34 cellular contexts compared by ENCODE assay signal in the genomic region with DNA sequence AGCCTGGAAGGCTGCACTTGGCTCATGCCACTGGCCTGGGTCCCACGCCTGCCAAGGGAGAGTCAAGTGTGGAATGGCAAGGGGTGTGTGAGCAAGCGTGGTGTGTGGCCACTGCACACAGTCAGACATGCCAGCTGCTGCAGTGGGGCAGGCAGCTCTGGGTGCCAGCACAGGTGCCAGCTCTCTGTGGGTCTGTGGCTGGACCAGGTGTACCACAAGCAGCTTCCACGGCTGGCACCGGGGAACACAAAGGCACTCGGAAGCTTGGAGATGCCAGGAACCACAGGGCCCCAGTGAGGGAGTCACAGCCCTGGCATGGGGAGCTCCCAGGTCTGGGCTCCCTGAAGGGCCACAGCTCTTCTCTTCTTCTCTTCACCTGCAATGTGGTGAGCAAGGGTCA. TPM values are rescaled to one million over a fixed set of nuclear protein-coding genes. Genes with fewer than 3 reads are reported as not detected.
"Had no signal": no experiment of that assay in that cellular context is flagged by ENCODE, and none has a peak within 500 bp of the region (broad histone marks: within the 10 kb centered on the region; RNA-seq: fewer than 3 reads in every experiment).

No MANE protein-coding gene starts in this region.

- H3K27ac Mint-ChIP-seq: memory B cell; naive thymus-derived CD4-positive, alpha-beta T cell; natural killer cell treated with Interleukin-12 subunit alpha and Interleukin-12 subunit beta and Interleukin-15 and Interleukin-18, amount 100 ng/mL, for 72 hours; stimulated activated memory B cell treated with anti-CD40 and anti-IgM and Interleukin-4, amounts not matched to agents 10 μg/mL and 1 μg/mL and 100 μg/mL, for 72 hours had no signal

- DNase-seq: heart right ventricle; kidney; left colon; left lung; naive thymus-derived CD4-positive, alpha-beta T cell; nucleus accumbens; pancreas; posterior cingulate gyrus; psoas muscle; small intestine; spleen; stimulated activated CD4-positive, alpha-beta T cell treated with anti-CD3 and anti-CD28 coated beads, Interleukin-4, amount 100 ng/mL, for 4 hours; stimulated activated CD8-positive, alpha-beta memory T cell treated with anti-CD3 and anti-CD28 coated beads, Interleukin-4, amount 100 ng/mL, for 48 hours; stimulated activated naive CD8-positive, alpha-beta T cell treated with anti-CD3 and anti-CD28 coated beads, Interleukin-15, Interleukin-2, amounts not matched to agents 100 U/mL and 50 U/mL, for 24 hours; stomach; testis; thyroid gland; transverse colon had no signal

- H3K4me3 Mint-ChIP-seq: memory B cell; naive thymus-derived CD4-positive, alpha-beta T cell; natural killer cell treated with Interleukin-12 subunit alpha and Interleukin-12 subunit beta and Interleukin-15 and Interleukin-18, amount 100 ng/mL, for 72 hours; stimulated activated memory B cell treated with anti-CD40 and anti-IgM and Interleukin-4, amounts not matched to agents 10 μg/mL and 1 μg/mL and 100 μg/mL, for 72 hours had no signal

- H3K79me2 ChIP-seq: hepatocyte had no signal

- H3K4me3 ChIP-seq: heart right ventricle, hepatocyte, left lung, pancreas, psoas muscle, right atrium auricular region, spleen, stomach, testis, thyroid gland, transverse colon, upper lobe of left lung, vagina had no signal

- H3K36me3 Mint-ChIP-seq: memory B cell; naive thymus-derived CD4-positive, alpha-beta T cell; natural killer cell treated with Interleukin-12 subunit alpha and Interleukin-12 subunit beta and Interleukin-15 and Interleukin-18, amount 100 ng/mL, for 72 hours; stimulated activated memory B cell treated with anti-CD40 and anti-IgM and Interleukin-4, amounts not matched to agents 10 μg/mL and 1 μg/mL and 100 μg/mL, for 72 hours had no signal

- H2AFZ ChIP-seq: hepatocyte had no signal

- H3K27ac ChIP-seq: heart right ventricle, hepatocyte, left lung, pancreas, psoas muscle, right atrium auricular region, spleen, stomach, testis, thyroid gland, transverse colon, upper lobe of left lung, vagina had no signal

- H3K4me1 ChIP-seq: left lung, pancreas, psoas muscle, right atrium auricular region, spleen, stomach, testis, thyroid gland, upper lobe of left lung, vagina had no signal

- H3K4me1 Mint-ChIP-seq: memory B cell; naive thymus-derived CD4-positive, alpha-beta T cell; stimulated activated memory B cell treated with anti-CD40 and anti-IgM and Interleukin-4, amounts not matched to agents 10 μg/mL and 1 μg/mL and 100 μg/mL, for 72 hours had no signal

- H3K27me3 ChIP-seq: hepatocyte, pancreas, right atrium auricular region, testis, thyroid gland, transverse colon, upper lobe of left lung, vagina had no signal

- H3K9me3 ChIP-seq: heart right ventricle, left lung, pancreas, psoas muscle, right atrium auricular region, spleen, stomach, testis, thyroid gland, transverse colon, upper lobe of left lung, vagina had no signal

- H3K9me3 Mint-ChIP-seq: natural killer cell treated with Interleukin-12 subunit alpha and Interleukin-12 subunit beta and Interleukin-15 and Interleukin-18, amount 100 ng/mL, for 72 hours; stimulated activated memory B cell treated with anti-CD40 and anti-IgM and Interleukin-4, amounts not matched to agents 10 μg/mL and 1 μg/mL and 100 μg/mL, for 72 hours had no signal

- H3K36me3 ChIP-seq: heart right ventricle, left lung, pancreas, right atrium auricular region, spleen, stomach, thyroid gland, transverse colon, upper lobe of left lung, vagina had no signal

- H3K4me2 ChIP-seq: hepatocyte had no signal

RNA-seq across cellular contexts. Expression of gene ACTL8, which starts 34.8 kb away (rescaled TPM):
- total RNA-seq: glomerular endothelial cell; heart right ventricle; hepatocyte; kidney; left lung; lower leg skin; lung microvascular endothelial cell; mononuclear cell; naive thymus-derived CD4-positive, alpha-beta T cell; natural killer cell treated with Interleukin-12 subunit alpha and Interleukin-12 subunit beta and Interleukin-15 and Interleukin-18, amount 100 ng/mL, for 72 hours; osteoblast; pancreas; psoas muscle; renal cortical epithelial cell; right atrium auricular region; sciatic nerve; spleen; stomach; thyroid gland; transverse colon; upper lobe of left lung; urinary bladder; vagina had no signal
- polyA plus RNA-seq: heart right ventricle; naive thymus-derived CD4-positive, alpha-beta T cell; neural cell; pancreas; psoas muscle; spleen; stomach; urinary bladder had no signal
